In the genomic region with DNA sequence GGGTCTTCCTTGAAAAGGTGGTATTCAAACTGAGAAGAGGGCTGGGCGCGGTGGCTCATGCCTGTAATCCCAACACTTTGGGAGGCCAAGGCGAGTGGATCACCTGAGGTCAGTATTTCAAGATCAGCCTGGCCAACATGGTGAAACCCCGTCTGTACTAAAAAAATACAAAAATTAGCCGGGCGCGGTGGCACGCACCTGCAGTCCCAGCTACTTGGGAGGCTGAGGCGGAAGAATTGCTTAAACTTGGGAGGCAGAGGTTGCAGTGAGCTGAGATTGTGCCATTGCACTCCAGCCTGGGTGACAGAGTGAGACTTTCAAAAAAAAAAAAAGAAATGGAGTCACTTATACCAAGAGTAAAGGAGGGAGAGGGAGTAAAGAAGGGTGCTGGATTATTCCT, we compare ENCODE assay signal across 8 cellular contexts. TPM values are rescaled to one million over a fixed set of nuclear protein-coding genes. Genes with fewer than 3 reads are reported as not detected.
A peak's percentile ranks its signal among the peaks of the same experiment; 100 is the strongest.
DNase-seq lines count a peak whose midpoint lies in the region; ATAC-seq and TF ChIP-seq lines count a peak whose summit lies in the region.
"Not testable (repeated sequence)": the region's sequence is repeated elsewhere in the genome, so short reads cannot be mapped to it uniquely, and the experiment has no call there.

No MANE protein-coding gene starts in this region.

- not testable (repeated sequence) for H3K9me3 ChIP-seq in Caco-2; Karpas-422 (ENCODE audit: low read length); RWPE2 (ENCODE audit: severe bottlenecking); right atrium auricular region; vagina

- not testable (repeated sequence) for H3K4me3 ChIP-seq in Caco-2 (ENCODE audit: low read depth, low read length); RWPE2 (ENCODE audit: severe bottlenecking); right atrium auricular region; vagina
- H3K4me3 ChIP-seq in Karpas-422 (ENCODE audit: low read length): peak overlapping the region; percentile 64
- peak overlapping the region; percentile 7 for H3K4me3 ChIP-seq in coronary artery

- not testable (repeated sequence) for H3K4me3 Mint-ChIP-seq in Caco-2 (ENCODE audit: unreplicated experiment); nephron
- H3K4me3 Mint-ChIP-seq in stimulated activated memory B cell treated with anti-CD40 and anti-IgM and Interleukin-4, amounts not matched to agents 10 μg/mL and 1 μg/mL and 100 μg/mL, for 72 hours: peak overlapping the region; percentile 85

- H3K79me2 ChIP-seq in Karpas-422 (ENCODE audit: low read length): peaks cover 86% of the 10 kb centered on the region

- H3K36me3 Mint-ChIP-seq in Caco-2 (ENCODE audit: insufficient read depth, unreplicated experiment): not testable (repeated sequence)
- peaks cover 23% of the 10 kb centered on the region for H3K36me3 Mint-ChIP-seq in nephron (ENCODE audit: low read depth)
- peaks cover 46% of the 10 kb centered on the region for H3K36me3 Mint-ChIP-seq in stimulated activated memory B cell treated with anti-CD40 and anti-IgM and Interleukin-4, amounts not matched to agents 10 μg/mL and 1 μg/mL and 100 μg/mL, for 72 hours

- H3K36me3 ChIP-seq in Caco-2 (ENCODE audit: control insufficient read depth, insufficient read depth, low read length); RWPE2 (ENCODE audit: low read depth); vagina: not testable (repeated sequence)
- H3K36me3 ChIP-seq in Karpas-422 (ENCODE audit: insufficient read depth, low read length) (peaks cover 56% of the 10 kb centered on the region), right atrium auricular region (peaks cover 31% of the 10 kb centered on the region)

- CTCF ChIA-PET in Caco-2 (lab: Charles Lee): interaction anchor here (1.0 kb wide), 1 partner anchor 21 kb away, joined by 3 read pairs; no protein-coding TSS in a partner anchor

- not testable (repeated sequence) for DNase-seq in Caco-2; Karpas-422; coronary artery (ENCODE audit: low spot score); vagina (ENCODE audit: extremely low spot score in 2 of 2)
- DNase-seq in RWPE2 (ENCODE audit: low spot score) (peak; percentile 62), right atrium auricular region (ENCODE audit: low spot score) (peak; percentile 23)

- peaks cover 39% of the 10 kb centered on the region for H3K4me1 ChIP-seq in Caco-2
- peaks cover 96% of the 10 kb centered on the region for H3K4me1 ChIP-seq in Karpas-422 (ENCODE audit: low read length)
- not testable (repeated sequence) for H3K4me1 ChIP-seq in RWPE2 (ENCODE audit: insufficient read depth, poor library complexity, severe bottlenecking)
- peaks cover 0 to 59% of the 10 kb centered on the region in 2 donors for H3K4me1 ChIP-seq in right atrium auricular region
- peaks cover 34% of the 10 kb centered on the region for H3K4me1 ChIP-seq in vagina

- TF ChIP-seq POLR2A in vagina (IDR thresholded peaks at IDR 0.05): not testable (repeated sequence)

- H3K9me2 ChIP-seq in Karpas-422 (replicated peaks; ENCODE audit: insufficient read depth, low read length): not testable (repeated sequence)

- POLR2A ChIA-PET in Caco-2 (lab: Charles Lee): not testable (repeated sequence)

- intact Hi-C loops in Caco-2 (cut with micrococcal nuclease; ENCODE audit: unreplicated experiment): loop anchor here (2.0 kb wide), 1 partner anchor 22 kb away; no protein-coding TSS in a partner anchor
- intact Hi-C loops in vagina (cut with DNase I): not testable (repeated sequence)

- not testable (repeated sequence) for H3K27me3 ChIP-seq in Caco-2 (replicated peaks; ENCODE audit: control insufficient read depth, insufficient read depth, low read length); Karpas-422 (ENCODE audit: low read length); RWPE2 (ENCODE audit: insufficient read depth, poor library complexity, severe bottlenecking); right atrium auricular region; vagina

- ATAC-seq in RWPE2 (ENCODE audit: low read depth); stimulated activated memory B cell treated with anti-CD40 and anti-IgM and Interleukin-4, amounts not matched to agents 10 μg/mL and 1 μg/mL and 100 μg/mL, for 72 hours: not testable (repeated sequence)

- H3K27ac Mint-ChIP-seq in Caco-2 (ENCODE audit: unreplicated experiment): peak overlapping the region; percentile 10
- H3K27ac Mint-ChIP-seq in nephron: peak overlapping the region in 2 of 3 experiments; percentile 13 to 22
- H3K27ac Mint-ChIP-seq in stimulated activated memory B cell treated with anti-CD40 and anti-IgM and Interleukin-4, amounts not matched to agents 10 μg/mL and 1 μg/mL and 100 μg/mL, for 72 hours: peak overlapping the region; percentile 93

- H3K4me1 Mint-ChIP-seq in Caco-2 (ENCODE audit: low read depth, unreplicated experiment): peaks cover 32% of the 10 kb centered on the region
- peaks cover 48% of the 10 kb centered on the region for H3K4me1 Mint-ChIP-seq in nephron
- H3K4me1 Mint-ChIP-seq in stimulated activated memory B cell treated with anti-CD40 and anti-IgM and Interleukin-4, amounts not matched to agents 10 μg/mL and 1 μg/mL and 100 μg/mL, for 72 hours: peaks cover 91% of the 10 kb centered on the region

- H2AFZ ChIP-seq in Karpas-422 (ENCODE audit: low read length): not testable (repeated sequence)

- not testable (repeated sequence) for BruUV-seq in Caco-2 (replicated peaks; lab: Mats Ljungman, UMichigan)

- not testable (repeated sequence) for H4K20me1 ChIP-seq in Karpas-422 (ENCODE audit: insufficient read depth, low read depth, low read length)

- H3K27me3 Mint-ChIP-seq in Caco-2 (ENCODE audit: insufficient read depth, unreplicated experiment); nephron (ENCODE audit: low read depth); stimulated activated memory B cell treated with anti-CD40 and anti-IgM and Interleukin-4, amounts not matched to agents 10 μg/mL and 1 μg/mL and 100 μg/mL, for 72 hours: not testable (repeated sequence)

- H3K27ac ChIP-seq in Karpas-422 (ENCODE audit: low read length): peak overlapping the region; percentile 99
- not testable (repeated sequence) for H3K27ac ChIP-seq in RWPE2 (ENCODE audit: poor library complexity, severe bottlenecking)
- H3K27ac ChIP-seq in coronary artery: peak overlapping the region; percentile 82 to 86
- H3K27ac ChIP-seq in right atrium auricular region: peak overlapping the region; percentile 92 to 97
- peak overlapping the region; percentile 85 for H3K27ac ChIP-seq in vagina

- not testable (repeated sequence) for H3K9me3 Mint-ChIP-seq in Caco-2 (ENCODE audit: unreplicated experiment); nephron; stimulated activated memory B cell treated with anti-CD40 and anti-IgM and Interleukin-4, amounts not matched to agents 10 μg/mL and 1 μg/mL and 100 μg/mL, for 72 hours

- not testable (repeated sequence) for TF ChIP-seq CTCF in Caco-2 (IDR thresholded peaks at IDR 0.05; ENCODE audit: insufficient read depth in 1 of 2, low read depth in 1 of 2, low read length in 1 of 2, severe bottlenecking in 1 of 2, unreplicated experiment in 1 of 2); RWPE2 (IDR thresholded peaks at IDR 0.05; ENCODE audit: poor library complexity, severe bottlenecking); coronary artery (IDR thresholded peaks at IDR 0.05); right atrium auricular region (IDR thresholded peaks at IDR 0.05); nephron (IDR thresholded peaks at IDR 0.05; ENCODE audit: unreplicated experiment in 3 of 3); vagina (IDR thresholded peaks at IDR 0.05)

- peak overlapping the region; percentile 97 for H3K4me2 ChIP-seq in Karpas-422 (ENCODE audit: low read depth, low read length, poor library complexity, severe bottlenecking)

- peak overlapping the region; percentile 80 for H3K9ac ChIP-seq in Karpas-422 (ENCODE audit: low read length)

RNA-seq across cellular contexts. Expression of a gene that starts 5.9 kb away (rescaled TPM):
- total RNA-seq in Caco-2 (2022) (25.9 and 29.5 TPM in 2 replicates), right atrium auricular region (100 to 1,000 TPM; 237 to 268 TPM), vagina (146 TPM)
- total RNA-seq in Karpas-422 (2014; rRNA removed; shearing (Covaris generic); ENCODE audit: low replicate concordance): 261 and 285 TPM in 2 replicates

Comparison
In these comparisons a context has a peak if more than half of its experiments do, and no peak if none do; other contexts are left out.
1. H3K27ac Mint-ChIP-seq: peak in every context shown above with its lines; median percentile 93 in stimulated activated memory B cell treated with anti-CD40 and anti-IgM and Interleukin-4, amounts not matched to agents 10 μg/mL and 1 μg/mL and 100 μg/mL, for 72 hours; 18 in nephron; 10 in Caco-2.